17 cellular contexts compared by ENCODE assay signal in the genomic region with DNA sequence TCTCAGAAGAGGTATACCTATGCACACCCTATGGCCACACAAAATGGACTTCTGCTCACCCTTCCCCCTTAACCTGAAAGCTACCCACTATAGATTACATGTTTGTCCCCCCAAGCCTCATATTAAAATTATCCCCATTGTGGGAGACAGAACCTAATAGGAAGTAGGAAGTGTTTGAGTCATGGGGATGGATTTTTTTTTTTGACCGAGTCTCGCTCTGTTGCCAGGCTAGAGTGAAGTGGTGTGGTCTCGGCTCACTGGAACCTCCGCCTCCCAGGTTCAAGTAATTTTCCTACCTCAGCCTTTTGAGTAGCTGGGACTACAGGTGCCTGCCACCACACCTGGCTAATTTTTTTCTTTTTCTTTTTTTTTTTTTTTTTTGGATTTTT.
A peak's percentile ranks its signal among the peaks of the same experiment; 100 is the strongest.
DNase-seq lines count a peak whose midpoint lies in the region; ATAC-seq, FAIRE-seq and TF ChIP-seq lines count a peak whose summit lies in the region.
"Had no signal": no experiment of that assay in that cellular context is flagged by ENCODE, and none has a peak within 500 bp of the region (broad histone marks: within the 10 kb centered on the region; RNA-seq: fewer than 3 reads in every experiment).

No MANE protein-coding gene starts in this region.

- H4K20me1 ChIP-seq in MM.1S (ENCODE audit: insufficient read depth, low read length): no peaks in the 10 kb centered on the region

- no peak for TF ChIP-seq CTCF in MM.1S (IDR thresholded peaks at IDR 0.05; ENCODE audit: low read length)

- no peaks in the 10 kb centered on the region for H3K27me3 ChIP-seq in MM.1S (replicated peaks; ENCODE audit: insufficient read depth, low read length)
- H3K27me3 ChIP-seq: BE2C had no signal

- H3K4me1 ChIP-seq in MM.1S (ENCODE audit: low read length): peaks cover 65% of the 10 kb centered on the region

- no peak for ATAC-seq in GM18870 (IDR thresholded peaks at IDR 0.05; ENCODE audit: unreplicated experiment)

- no peak overlapping the region for H2AFZ ChIP-seq in MM.1S (ENCODE audit: low read length)

- DNase-seq in GM19239 (ENCODE audit: insufficient read length, low spot score) (no peak), MM.1S (no peak), dermis blood vessel endothelial cell (peak; percentile 51), CD1c-positive myeloid dendritic cell (ENCODE audit: extremely low spot score) (no peak)
- DNase-seq in stimulated activated CD4-positive, alpha-beta T cell treated with anti-CD3 and anti-CD28 coated beads, Interleukin-4, amount 100 ng/mL, for 1 hour: no peak
- DNase-seq: ACHN; BE2C; C1 segment of cervical spinal cord; CD4-positive, alpha-beta memory T cell; DMS153; DND-41; EL; H9 had no signal

- peak overlapping the region; percentile 93 for H3K27ac ChIP-seq in MM.1S (ENCODE audit: low read length)

- H3K36me3 ChIP-seq in MM.1S (replicated peaks; ENCODE audit: insufficient read depth, low read length): no peaks in the 10 kb centered on the region
- H3K36me3 ChIP-seq: BE2C had no signal

- no peaks in the 10 kb centered on the region for H3K79me2 ChIP-seq in MM.1S (ENCODE audit: low read length)

- FAIRE-seq in GM19239 (lab: Jason Lieb, UNC): peak; percentile 18
- FAIRE-seq: A204.1, GM12891, H1 had no signal

- no peaks in the 10 kb centered on the region for H3K9me3 ChIP-seq in MM.1S (replicated peaks; ENCODE audit: insufficient read depth, low read length)
- H3K9me3 ChIP-seq: BE2C had no signal

- H3K4me3 ChIP-seq in MM.1S (ENCODE audit: low read length): 0 out of 2 replicates have a peak overlapping the region, but pooled peaks have one; percentile 21

- peaks cover 41% of the 10 kb centered on the region for H3F3A ChIP-seq in MM.1S (ENCODE audit: insufficient read depth, low read length)

- H3K4me2 ChIP-seq in MM.1S (ENCODE audit: low read depth, low read length): peak overlapping the region; percentile 44

- peak overlapping the region; percentile 32 for H3K9ac ChIP-seq in MM.1S (ENCODE audit: low read length)

- no peaks in the 10 kb centered on the region for H3K9me2 ChIP-seq in MM.1S (replicated peaks; ENCODE audit: insufficient read depth, low read length)
